ENCODE assay signal across 2 cellular contexts in genomic region chr21:18289876-18290275, GRCh38.
TF ChIP-seq lines count a peak whose summit lies in the region.

No MANE protein-coding gene starts in this region.

TF ChIP-seq in IMR-90, 13 proteins besides CTCF, POLR2A, EP300 and RAD21:
- TF ChIP-seq NFE2L2 (IDR thresholded peaks at IDR 0.05; ENCODE audit: low read depth, low read length) (0 out of 2 replicates have a peak, but pooled peaks have one; percentile 42), CEBPB (IDR thresholded peaks at IDR 0.05; ENCODE audit: low read depth, low read length) (no peak), MAFK (IDR thresholded peaks at IDR 0.05; ENCODE audit: low read depth, low read length) (peak; percentile 64), FOS (IDR thresholded peaks at IDR 0.05; ENCODE audit: low read depth, low read length) (no peak), MAZ (IDR thresholded peaks at IDR 0.05; ENCODE audit: borderline replicate concordance, low read depth, low read length) (no peak)

TF ChIP-seq in H1, 55 proteins besides CTCF, POLR2A, EP300 and RAD21:
- TF ChIP-seq CTBP2 (IDR thresholded peaks at IDR 0.05; ENCODE audit: borderline replicate concordance, insufficient read depth, insufficient read length, low read length) (no peak), SIN3A (conservative IDR thresholded peaks at IDR 0.05 in 1 of 2, IDR thresholded peaks at IDR 0.05 in 1 of 2; ENCODE audit: low read depth in 1 of 2, low read length in 2 of 2) (no peak), SRF (IDR thresholded peaks at IDR 0.05; ENCODE audit: low read depth, low read length) (no peak), ATF3 (IDR thresholded peaks at IDR 0.05; ENCODE audit: insufficient read depth, low read depth, low read length) (no peak), SAP30 (IDR thresholded peaks at IDR 0.05; ENCODE audit: insufficient read depth, insufficient replicate concordance, low read length) (no peak), MAFK (IDR thresholded peaks at IDR 0.05; ENCODE audit: low read depth, low read length) (peak; percentile 64), PHF8 (conservative IDR thresholded peaks at IDR 0.05; ENCODE audit: low read depth, low read length) (no peak), CREB1 (IDR thresholded peaks at IDR 0.05) (no peak), EGR1 (IDR thresholded peaks at IDR 0.05; ENCODE audit: borderline replicate concordance, low read depth, low read length) (no peak), JUND (IDR thresholded peaks at IDR 0.05; ENCODE audit: low read length) (no peak), RFX5 (IDR thresholded peaks at IDR 0.05; ENCODE audit: borderline replicate concordance, low read depth, low read length) (no peak), SIRT6 (IDR thresholded peaks at IDR 0.05; ENCODE audit: low read length) (no peak), YY1 (IDR thresholded peaks at IDR 0.05; ENCODE audit: low read depth, low read length) (no peak), ASH2L (IDR thresholded peaks at IDR 0.05; ENCODE audit: low read length) (no peak), BACH1 (IDR thresholded peaks at IDR 0.05; ENCODE audit: low read length) (0 out of 2 replicates have a peak, but pooled peaks have one; percentile 14)
